11 cellular contexts compared by ENCODE assay signal in the genomic region with DNA sequence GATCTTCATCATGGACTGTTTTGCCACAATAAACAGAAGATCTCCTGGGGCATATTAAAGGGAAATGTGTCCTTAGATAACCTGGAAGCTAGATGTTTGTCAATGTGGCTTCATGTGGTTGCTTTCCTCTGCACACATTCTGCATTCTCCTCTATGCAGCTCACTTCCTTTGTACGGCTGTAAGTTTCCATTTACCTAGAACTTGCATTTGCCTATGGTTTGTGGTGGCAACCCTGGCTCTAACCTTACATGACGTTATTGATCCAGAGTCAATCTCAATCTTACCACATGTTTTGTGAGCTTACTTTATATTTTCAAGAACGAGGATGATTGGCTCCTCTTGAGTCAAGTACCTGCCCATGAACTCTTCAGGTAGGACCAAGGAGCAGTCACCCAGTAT.
DNase-seq lines count a peak whose midpoint lies in the region; ATAC-seq, FAIRE-seq and TF ChIP-seq lines count a peak whose summit lies in the region.
"Had no signal": no experiment of that assay in that cellular context is flagged by ENCODE, and none has a peak within 500 bp of the region (broad histone marks: within the 10 kb centered on the region; RNA-seq: fewer than 3 reads in every experiment).

No MANE protein-coding gene starts in this region.

- H3K27ac ChIP-seq in astrocyte (ENCODE audit: low read depth, low read length) (no peak overlapping the region), PC-3 (ENCODE audit: low read length) (no peak overlapping the region)

- no TSS peak for BruUV-seq in PC-3 (replicated peaks; lab: Mats Ljungman, UMichigan)

- H3K4me3 ChIP-seq in astrocyte (ENCODE audit: insufficient read depth, low read depth, low read length), result no peak overlapping the region
- H3K4me3 ChIP-seq in PC-3 (ENCODE audit: low read length), result no peak overlapping the region

- intact Hi-C loops in head of caudate nucleus (cut with DNase I), result no loop called here
- intact Hi-C loops in PC-3 (cut with micrococcal nuclease), result no loop called here

- peak; percentile 50 for FAIRE-seq in astrocyte (lab: Jason Lieb, UNC)

- H3K79me2 ChIP-seq in astrocyte (ENCODE audit: insufficient read depth, low read length), result no peaks in the 10 kb centered on the region
- no peaks in the 10 kb centered on the region for H3K79me2 ChIP-seq in PC-3 (ENCODE audit: low read length)

- H3K36me3 Mint-ChIP-seq in astrocyte (ENCODE audit: low read depth, unreplicated experiment), result no peaks in the 10 kb centered on the region

- peaks cover 51% of the 10 kb centered on the region for H3K4me1 Mint-ChIP-seq in astrocyte (ENCODE audit: low read depth, unreplicated experiment)

- H3K9me2 ChIP-seq in PC-3 (replicated peaks; ENCODE audit: low read length), result no peaks in the 10 kb centered on the region

- CTCF ChIA-PET in PC-3 (lab: Charles Lee), result no interaction called here

- H3K9me3 ChIP-seq in astrocyte (ENCODE audit: insufficient read depth, low read depth, low read length) (no peaks in the 10 kb centered on the region), PC-3 (ENCODE audit: low read length) (peaks cover 12% of the 10 kb centered on the region)

- H3K27me3 ChIP-seq in astrocyte (ENCODE audit: insufficient read depth, low read length) (peaks cover 6% of the 10 kb centered on the region), PC-3 (ENCODE audit: low read length) (no peaks in the 10 kb centered on the region)

- H3F3A ChIP-seq in PC-3 (ENCODE audit: low read length, unreplicated experiment), result no peaks in the 10 kb centered on the region

- no peaks in the 10 kb centered on the region for H3K9me3 Mint-ChIP-seq in astrocyte (ENCODE audit: unreplicated experiment)

- H3K4me3 Mint-ChIP-seq in astrocyte (ENCODE audit: unreplicated experiment), result no peak overlapping the region

- TF ChIP-seq CTCF in astrocyte (IDR thresholded peaks at IDR 0.05; ENCODE audit: insufficient read depth, low read depth, low read length) (no peak), PC-3 (conservative IDR thresholded peaks at IDR 0.05; ENCODE audit: low read depth, low read length) (no peak)

- DNase-seq in Daoy (ENCODE audit: low read depth) (peak; percentile 14), astrocyte (ENCODE audit: low read depth) (peak; percentile 76), head of caudate nucleus (no peak), PC-3 (no peak), islet precursor cell (no peak)
- DNase-seq in activated CD4-positive, alpha-beta T cell treated with anti-CD3 and anti-CD28 coated beads for 48 hours, result no peak
- DNase-seq: activated gamma-delta T cell; NCI-H1930; stimulated activated CD4-positive, alpha-beta T cell treated with anti-CD3 and anti-CD28 coated beads, Interleukin-15, amount 100 ng/mL, for 24 hours had no signal

- H3K9ac ChIP-seq in astrocyte (ENCODE audit: low read length), result no peak overlapping the region
- no peak overlapping the region for H3K9ac ChIP-seq in PC-3 (ENCODE audit: low read length)

- H3K27ac Mint-ChIP-seq in astrocyte (ENCODE audit: unreplicated experiment), result no peak overlapping the region

- H4K20me1 ChIP-seq in astrocyte (ENCODE audit: insufficient read depth, low read length) (no peaks in the 10 kb centered on the region), PC-3 (ENCODE audit: low read length) (no peaks in the 10 kb centered on the region)

- H3K36me3 ChIP-seq in astrocyte (ENCODE audit: insufficient read depth, low read length), result no peaks in the 10 kb centered on the region
- no peaks in the 10 kb centered on the region for H3K36me3 ChIP-seq in PC-3 (ENCODE audit: low read depth, low read length)

- H2AFZ ChIP-seq in astrocyte (ENCODE audit: low read depth, low read length) (no peak overlapping the region), PC-3 (ENCODE audit: low read length) (no peak overlapping the region)

- POLR2A ChIA-PET in PC-3 (lab: Charles Lee; ENCODE audit: unreplicated experiment), result no interaction called here

- peaks cover 35% of the 10 kb centered on the region for H3K4me1 ChIP-seq in astrocyte (ENCODE audit: insufficient read depth, low read length)
- H3K4me1 ChIP-seq in PC-3 (ENCODE audit: insufficient read depth, low read length), result no peaks in the 10 kb centered on the region

- ATAC-seq in GM19351 (IDR thresholded peaks at IDR 0.05; ENCODE audit: unreplicated experiment), result peak; percentile 73
- ATAC-seq in HG03060 (IDR thresholded peaks at IDR 0.05; ENCODE audit: low read depth, unreplicated experiment), result peak; percentile 31
- ATAC-seq in PC-3, result no peak

- peak overlapping the region; percentile 17 for H3K4me2 ChIP-seq in astrocyte (ENCODE audit: low read length)
- H3K4me2 ChIP-seq in PC-3 (ENCODE audit: low read length), result no peak overlapping the region

- H3K27me3 Mint-ChIP-seq in astrocyte (ENCODE audit: low read depth, unreplicated experiment), result no peaks in the 10 kb centered on the region

Comparison
In these comparisons a context has a peak if more than half of its experiments do, and no peak if none do; other contexts are left out.
1. DNase-seq: peak in Daoy (single experiment) and astrocyte (single experiment); none in head of caudate nucleus (0 of 42), activated CD4-positive, alpha-beta T cell treated with anti-CD3 and anti-CD28 coated beads for 48 hours (single experiment), PC-3 (single experiment) and islet precursor cell (single experiment).